25 cellular contexts compared by ENCODE assay signal in the genomic region with DNA sequence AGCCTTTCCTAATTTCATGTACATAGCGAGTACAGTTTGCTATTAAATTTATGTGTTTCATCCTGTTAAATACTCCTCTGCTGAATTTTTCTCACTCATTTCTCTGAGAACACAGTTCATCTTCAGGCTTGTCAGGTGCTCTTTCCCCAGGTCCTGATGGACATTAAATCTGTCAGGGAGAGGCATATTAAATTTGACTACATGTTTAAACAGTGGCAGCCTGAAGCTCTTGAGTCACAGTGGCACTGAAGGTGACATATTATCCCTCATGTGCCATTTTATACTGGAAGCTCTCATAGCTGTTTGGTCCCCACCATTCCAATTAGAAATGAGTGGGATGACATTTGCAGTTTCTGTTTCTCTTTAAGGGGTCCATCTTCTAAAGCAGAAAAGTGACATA.
"Had no signal": no experiment of that assay in that cellular context is flagged by ENCODE, and none has a peak within 500 bp of the region (broad histone marks: within the 10 kb centered on the region; RNA-seq: fewer than 3 reads in every experiment).

No MANE protein-coding gene starts in this region.

- H3K4me3 ChIP-seq: colonic mucosa, esophagus squamous epithelium, gastrocnemius medialis, heart right ventricle, left lung, lower lobe of right lung, mucosa of descending colon had no signal

- H3K27ac ChIP-seq: colonic mucosa, epithelial cell of prostate, esophagus squamous epithelium, gastrocnemius medialis, heart right ventricle, left lung, lower lobe of right lung had no signal

- H3K9me3 ChIP-seq: colonic mucosa, esophagus squamous epithelium, gastrocnemius medialis, lower lobe of right lung had no signal

- FAIRE-seq: endometrium, islet of Langerhans, keratinocyte had no signal

- DNase-seq: colonic mucosa; cortex of kidney; effector CD8-positive, alpha-beta T cell; effector memory CD8-positive, alpha-beta T cell; endodermal cell; erythroblast; esophagus squamous epithelium; foreskin fibroblast; foreskin melanocyte; gastrocnemius medialis; glutamatergic neuron; head of caudate nucleus; heart right ventricle; hippocampal formation; left cardiac atrium; left lung; left ventricle myocardium superior; lower lobe of right lung; mesenchymal stem cell; mucosa of descending colon; naive B cell had no signal

- H3K36me3 ChIP-seq: colonic mucosa, esophagus squamous epithelium, gastrocnemius medialis, heart right ventricle, left lung, lower lobe of right lung had no signal

- H3K27me3 ChIP-seq: colonic mucosa, esophagus squamous epithelium, gastrocnemius medialis, heart right ventricle, left lung had no signal
